Comparison of ENCODE assay signal across 8 cellular contexts in the genomic region with DNA sequence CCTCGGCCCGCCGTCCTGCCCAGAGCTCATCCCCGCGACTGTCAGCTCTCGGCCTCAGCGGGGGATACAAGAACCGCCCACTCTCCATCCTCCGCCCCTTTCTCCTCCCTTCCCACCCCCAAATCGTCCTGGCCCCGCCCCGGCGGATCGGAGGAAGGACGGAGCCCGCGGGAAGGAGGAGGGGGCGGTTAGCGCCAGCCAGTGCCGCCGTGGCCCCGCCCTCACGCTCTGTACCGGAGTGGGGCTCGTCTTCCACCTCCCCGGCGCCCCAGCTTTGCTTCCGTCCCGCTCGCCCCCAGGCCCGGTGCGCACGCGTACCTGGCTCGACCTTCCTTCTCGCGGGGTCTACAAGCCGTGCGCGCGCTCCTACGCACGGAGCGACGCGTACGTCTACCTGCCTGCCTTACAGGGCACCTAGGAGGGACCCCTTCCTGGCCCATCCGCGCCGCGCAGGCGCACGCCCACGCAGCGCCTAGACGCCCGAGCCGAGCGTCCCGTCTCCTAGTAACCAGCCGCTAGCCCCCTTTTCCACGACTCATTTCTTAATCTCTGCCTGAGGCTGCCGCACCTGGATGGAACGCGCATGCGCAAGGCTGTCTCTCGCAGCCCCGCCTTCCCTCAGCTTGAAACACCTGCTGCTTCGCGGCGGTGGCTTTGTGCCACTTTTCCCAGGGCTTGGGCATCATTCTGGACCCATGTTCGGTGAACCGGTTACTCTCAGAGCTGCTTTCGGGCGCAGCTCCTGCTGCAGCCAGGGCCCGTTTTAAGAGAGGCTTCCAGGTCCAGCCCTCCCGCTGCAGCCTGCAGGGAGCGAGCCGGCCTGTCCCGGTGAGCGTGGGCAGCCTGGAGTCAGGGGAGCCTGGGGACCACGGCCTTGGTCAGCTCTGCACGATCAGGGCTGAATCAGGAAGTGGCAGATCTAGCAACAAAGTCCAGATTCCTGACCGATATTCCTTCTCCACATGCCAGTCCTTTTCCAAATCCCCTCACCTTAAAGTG. TPM values are rescaled to one million over a fixed set of nuclear protein-coding genes. Genes with fewer than 3 reads are reported as not detected.
DNase-seq lines count a peak whose midpoint lies in the region; ATAC-seq and TF ChIP-seq lines count a peak whose summit lies in the region.

A gene with protein sequence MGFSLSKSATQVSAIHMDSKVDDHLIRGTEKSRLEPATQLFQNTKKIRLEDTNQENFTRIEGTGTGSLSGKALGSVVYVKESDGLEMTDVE (plus strand): TSS at position 598 of the 999 bp plus-strand sequence. CDS start 8,852 bp downstream, outside the sequence.

- H3K9ac ChIP-seq in IMR-90 (ENCODE audit: low read depth, low read length) (peak within 1 kb of the TSS; percentile 53), OCI-LY3 (ENCODE audit: low read length) (peak within 1 kb of the TSS; percentile 69)

- H3K36me3 ChIP-seq in IMR-90 (ENCODE audit: control insufficient read depth, insufficient read depth, low read length): no peaks in the 10 kb centered on the region
- H3K36me3 ChIP-seq in OCI-LY3 (replicated peaks; ENCODE audit: low read depth, low read length): no peaks in the 10 kb centered on the region

- ATAC-seq in GM21576 (IDR thresholded peaks at IDR 0.05; ENCODE audit: unreplicated experiment) (peak; percentile 82), IMR-90 (ENCODE audit: low read depth) (peak; percentile 99)

- intact Hi-C loops in IMR-90 (cut with micrococcal nuclease): no loop called here

- no peaks in the 10 kb centered on the region; the same call in 1 of the 2 replicates for H3K4me1 ChIP-seq in IMR-90 (ENCODE audit: control insufficient read depth, insufficient read depth, low read length)
- peaks cover 14% of the 10 kb centered on the region for H3K4me1 ChIP-seq in OCI-LY3 (ENCODE audit: low read length)
- peaks cover 16% of the 10 kb centered on the region for H3K4me1 ChIP-seq in mononuclear cell (ENCODE audit: insufficient read depth, low read length)

- POLR2A ChIA-PET in IMR-90 (lab: Charles Lee; ENCODE audit: unreplicated experiment): no interaction called here

- no peaks in the 10 kb centered on the region for H3K79me2 ChIP-seq in OCI-LY3 (ENCODE audit: low read length)

- peak within 1 kb of the TSS; percentile 99 for H3K4me2 ChIP-seq in IMR-90 (ENCODE audit: low read depth, low read length)
- peak within 1 kb of the TSS; percentile 93 for H3K4me2 ChIP-seq in OCI-LY3 (ENCODE audit: low read length)

- peak within 1 kb of the TSS; percentile 84 for H2AK9ac ChIP-seq in IMR-90 (replicated peaks; ENCODE audit: low read depth, low read length, poor library complexity)

- H3K9me3 ChIP-seq in IMR-90 (ENCODE audit: control insufficient read depth, insufficient read depth, low read length) (no peaks in the 10 kb centered on the region), OCI-LY3 (ENCODE audit: insufficient read depth, low read length) (no peaks in the 10 kb centered on the region), mononuclear cell (ENCODE audit: low read depth, low read length) (no peaks in the 10 kb centered on the region)

- H2BK5ac ChIP-seq in IMR-90 (ENCODE audit: low read depth, low read length, poor library complexity, severe bottlenecking): no peak within 1 kb of the TSS

- DNase-seq in DMS114 treated with DMSO at 0.1 percent for 48 hours (lab: John Stamatoyannopoulos, UW; ENCODE audit: unreplicated experiment) (peak; percentile 91), IMR-90 (peak; percentile 74), activated T-cell treated with anti-CD3 and anti-CD28 coated beads for 24 hours (ENCODE audit: low read depth) (peak; percentile 96), epithelial cell of esophagus (ENCODE audit: low read depth) (peak; percentile 97)
- DNase-seq in stimulated activated CD8-positive, alpha-beta memory T cell treated with anti-CD3 and anti-CD28 coated beads, Interleukin-2, amount 100 ng/mL, for 48 hours (ENCODE audit: low read depth in 2 of 2): peak; percentile 96 to 97

- no peak for TF ChIP-seq RAD21 in IMR-90 (IDR thresholded peaks at IDR 0.05; ENCODE audit: low read length)

- H3K4me3 ChIP-seq in IMR-90 (ENCODE audit: insufficient read depth, low read depth, low read length) (peak within 1 kb of the TSS; percentile 94), OCI-LY3 (ENCODE audit: low read length) (peak within 1 kb of the TSS; percentile 74), epithelial cell of esophagus (ENCODE audit: low read length) (peak within 1 kb of the TSS; percentile 73), mononuclear cell (ENCODE audit: low read length) (peak within 1 kb of the TSS; percentile 89)

- no peak within 1 kb of the TSS for H2BK120ac ChIP-seq in IMR-90 (ENCODE audit: low read depth, low read length)

- no peak within 1 kb of the TSS; the same call in 1 of the 2 replicates for H3K27ac ChIP-seq in IMR-90 (ENCODE audit: insufficient read depth, low read length)
- peak within 1 kb of the TSS; percentile 49 for H3K27ac ChIP-seq in OCI-LY3 (ENCODE audit: low read length)

- CTCF ChIA-PET in IMR-90 (lab: Yijun Ruan, JAX): interaction anchor here (0.8 to 1.6 kb wide), 4 partner anchors 14 to 492 kb away, joined by 3 to 4 read pairs (median 3); partner anchors contain the start of genes LIPT1 and TSGA10

- no peaks in the 10 kb centered on the region for H4K20me1 ChIP-seq in IMR-90 (ENCODE audit: insufficient read depth, low read length)
- no peaks in the 10 kb centered on the region for H4K20me1 ChIP-seq in OCI-LY3 (ENCODE audit: insufficient read depth, low read length)

- BruUV-seq in IMR-90 (replicated peaks; lab: Mats Ljungman, UMichigan): no TSS peak

- H2AFZ ChIP-seq in IMR-90 (replicated peaks; ENCODE audit: low read length, poor library complexity) (peak within 1 kb of the TSS; percentile 99), OCI-LY3 (ENCODE audit: low read depth, low read length) (peak within 1 kb of the TSS; percentile 75)

- no peak for TF ChIP-seq POLR2A in IMR-90 (IDR thresholded peaks at IDR 0.05; ENCODE audit: low read depth, low read length)

- no peak within 1 kb of the TSS for H2AK5ac ChIP-seq in IMR-90 (ENCODE audit: low read depth, low read length)

- H3K14ac ChIP-seq in IMR-90 (replicated peaks; ENCODE audit: low read depth, low read length): no peak within 1 kb of the TSS

- H3K23ac ChIP-seq in IMR-90 (ENCODE audit: low read depth, low read length): 0 out of 2 replicates have a peak within 1 kb of the TSS, but pooled peaks have one; percentile 80

- H4K5ac ChIP-seq in IMR-90 (ENCODE audit: low read depth, low read length): peak within 1 kb of the TSS; percentile 13; the same call in 1 of the 2 replicates

- no peak within 1 kb of the TSS for H2BK15ac ChIP-seq in IMR-90 (ENCODE audit: low read depth, low read length)

- no peaks in the 10 kb centered on the region for H3K79me1 ChIP-seq in IMR-90 (ENCODE audit: low read depth in 1 of 2, low read length in 2 of 2)

- no peak within 1 kb of the TSS for H3K56ac ChIP-seq in IMR-90 (ENCODE audit: extremely low read depth, insufficient read depth, low read length)

- peak within 1 kb of the TSS; percentile 13 to 54; a peak in 2 of 4 replicates for H4K8ac ChIP-seq in IMR-90 (ENCODE audit: low read depth in 2 of 2, low read length in 2 of 2)

- 1% methylated on average over 35 of the region's 84 CpGs; no CpG with 5 or more reads in 1 of the 2 experiments for WGBS in IMR-90 (ENCODE audit: extremely low coverage in 2 of 2, insufficient read length in 1 of 2), 2 experiments

- no peaks in the 10 kb centered on the region; the same call in 1 of the 2 replicates for H3K9me1 ChIP-seq in IMR-90 (ENCODE audit: insufficient read depth, low read length)

- in situ Hi-C loops in IMR-90 (cut with MboI; ENCODE audit: low sequenced_read_pairs): no loop called here

- H2BK20ac ChIP-seq in IMR-90 (ENCODE audit: low read depth, low read length): no peak within 1 kb of the TSS

- H3K4ac ChIP-seq in IMR-90 (ENCODE audit: low read depth, low read length): no peak within 1 kb of the TSS

- no peak for TF ChIP-seq CTCF in IMR-90 (conservative IDR thresholded peaks at IDR 0.05; ENCODE audit: low read depth, low read length)
- TF ChIP-seq CTCF in OCI-LY3 (IDR thresholded peaks at IDR 0.05; ENCODE audit: low read depth, low read length): no peak
- no peak for TF ChIP-seq CTCF in epithelial cell of esophagus (IDR thresholded peaks at IDR 0.05; ENCODE audit: insufficient read depth, low read depth, low read length, missing control alignments)

- dilution Hi-C loops in IMR-90 (cut with HindIII; ENCODE audit: low sequenced_read_pairs, unreplicated experiment): no loop called here

- H3K27me3 ChIP-seq in IMR-90 (ENCODE audit: control insufficient read depth, insufficient read depth, low read length) (peaks cover 2% of the 10 kb centered on the region), OCI-LY3 (ENCODE audit: low read depth, low read length) (no peaks in the 10 kb centered on the region), mononuclear cell (ENCODE audit: insufficient read depth, low read length) (peaks cover 3% of the 10 kb centered on the region)

- H3K18ac ChIP-seq in IMR-90 (ENCODE audit: low read depth, low read length): peak within 1 kb of the TSS; percentile 10; the same call in 1 of the 2 replicates

- no peak within 1 kb of the TSS for H4K91ac ChIP-seq in IMR-90 (ENCODE audit: insufficient read depth, low read depth, low read length)

TF ChIP-seq in IMR-90, 13 proteins besides CTCF, POLR2A, EP300 and RAD21:
- TF ChIP-seq MAFK (IDR thresholded peaks at IDR 0.05; ENCODE audit: low read depth, low read length): no peak
- TF ChIP-seq, protein P1, sequence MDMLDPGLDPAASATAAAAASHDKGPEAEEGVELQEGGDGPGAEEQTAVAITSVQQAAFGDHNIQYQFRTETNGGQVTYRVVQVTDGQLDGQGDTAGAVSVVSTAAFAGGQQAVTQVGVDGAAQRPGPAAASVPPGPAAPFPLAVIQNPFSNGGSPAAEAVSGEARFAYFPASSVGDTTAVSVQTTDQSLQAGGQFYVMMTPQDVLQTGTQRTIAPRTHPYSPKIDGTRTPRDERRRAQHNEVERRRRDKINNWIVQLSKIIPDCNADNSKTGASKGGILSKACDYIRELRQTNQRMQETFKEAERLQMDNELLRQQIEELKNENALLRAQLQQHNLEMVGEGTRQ (IDR thresholded peaks at IDR 0.05; ENCODE audit: low read depth, low read length): no peak
- peak; percentile 83; the same call in 1 of the 2 replicates for TF ChIP-seq MAZ (IDR thresholded peaks at IDR 0.05; ENCODE audit: borderline replicate concordance, low read depth, low read length)
- TF ChIP-seq RCOR1 (IDR thresholded peaks at IDR 0.05; ENCODE audit: insufficient replicate concordance, low read length): no peak
- TF ChIP-seq FOS (IDR thresholded peaks at IDR 0.05; ENCODE audit: low read depth, low read length): no peak

RNA-seq across cellular contexts. Expression of the gene that starts here (rescaled TPM):
- total RNA-seq in IMR-90 (2012; rRNA removed) (under 0.01 TPM in 1 of 2 replicates, not detected in the other), mononuclear cell (0.21 TPM)
- polyA plus RNA-seq in IMR-90 (2012; rRNA removed): not detected in 2 replicates
- 0.02 TPM in 1 of 2 replicates, not detected in the other for polyA plus RNA-seq in IMR-90 (2012; cell fraction: cytosol; rRNA removed)
- polyA plus RNA-seq in IMR-90 (2012; cell fraction: nucleus; rRNA removed; ENCODE audit: low replicate concordance): 0.05 TPM in 1 of 2 replicates, not detected in the other

Comparison
In these comparisons a context has a peak if more than half of its experiments do, and no peak if none do; other contexts are left out.
1. Peak in DNase-seq, ATAC-seq, H3K4me3 ChIP-seq, H3K9ac ChIP-seq and H3K4me2 ChIP-seq in IMR-90; RNA of the gene not detected or under 1 TPM.